8 cellular contexts compared by ENCODE assay signal in genomic region chr2:224937887-224938286, GRCh38.
DNase-seq lines count a peak whose midpoint lies in the region; ATAC-seq and TF ChIP-seq lines count a peak whose summit lies in the region.

No MANE protein-coding gene starts in this region.

- peak overlapping the region; percentile 87 for H3K27ac Mint-ChIP-seq in memory B cell

- H3F3A ChIP-seq in MM.1S (ENCODE audit: insufficient read depth, low read length) = peaks cover 5% of the 10 kb centered on the region; the same call in 1 of the 2 replicates

- H3K27me3 Mint-ChIP-seq in memory B cell = no peaks in the 10 kb centered on the region

- H3K36me3 ChIP-seq in MM.1S (replicated peaks; ENCODE audit: insufficient read depth, low read length) (no peaks in the 10 kb centered on the region), H7 (replicated peaks; ENCODE audit: control insufficient read depth, insufficient read depth, low read length) (no peaks in the 10 kb centered on the region)

- no peaks in the 10 kb centered on the region for H4K20me1 ChIP-seq in MM.1S (ENCODE audit: insufficient read depth, low read length)

- H3K4me1 ChIP-seq in MM.1S (ENCODE audit: low read length) = peaks cover 20% of the 10 kb centered on the region

- peaks cover 65% of the 10 kb centered on the region for H3K4me1 Mint-ChIP-seq in memory B cell

- no peak overlapping the region for H3K9ac ChIP-seq in MM.1S (ENCODE audit: low read length)

- no peak for TF ChIP-seq CTCF in MM.1S (IDR thresholded peaks at IDR 0.05; ENCODE audit: low read length)

- no peaks in the 10 kb centered on the region for H3K9me3 Mint-ChIP-seq in memory B cell

- H3K27ac ChIP-seq in MM.1S (ENCODE audit: low read length) = peak overlapping the region; percentile 24; the same call in 1 of the 2 replicates

- H3K4me3 Mint-ChIP-seq in memory B cell = peak overlapping the region; percentile 55

- H3K79me2 ChIP-seq in MM.1S (ENCODE audit: low read length) = peaks cover 49% of the 10 kb centered on the region

- H3K4me2 ChIP-seq in MM.1S (ENCODE audit: low read depth, low read length) = peak overlapping the region; percentile 11; the same call in 1 of the 2 replicates

- H3K4me3 ChIP-seq in MM.1S (ENCODE audit: low read length) (no peak overlapping the region), H7 (ENCODE audit: insufficient read depth, low read depth, low read length) (no peak overlapping the region)

- no peaks in the 10 kb centered on the region for H3K9me2 ChIP-seq in MM.1S (replicated peaks; ENCODE audit: insufficient read depth, low read length)

- H3K9me3 ChIP-seq in MM.1S (replicated peaks; ENCODE audit: insufficient read depth, low read length) = no peaks in the 10 kb centered on the region

- ATAC-seq in GM18867 (IDR thresholded peaks at IDR 0.05; ENCODE audit: unreplicated experiment) = peak; percentile 84
- peak; percentile 84 for ATAC-seq in GM21737 (IDR thresholded peaks at IDR 0.05; ENCODE audit: unreplicated experiment)
- peak; percentile 90 for ATAC-seq in memory B cell (ENCODE audit: low read depth)

- peaks cover 9% of the 10 kb centered on the region for H3K36me3 Mint-ChIP-seq in memory B cell

- no peak for DNase-seq in MM.1S
- DNase-seq in memory B cell (ENCODE audit: low spot score in 2 of 2) = peak in 1 of 2 donors; percentile 31
- DNase-seq in H7 = no peak
- DNase-seq in NCI-H748 (lab: John Stamatoyannopoulos, UW; ENCODE audit: unreplicated experiment) = no peak
- no peak for DNase-seq in NCI-H524 (lab: John Stamatoyannopoulos, UW)
- DNase-seq in NCI-H526 treated with DMSO at 0.1 percent for 48 hours (lab: John Stamatoyannopoulos, UW) = no peak

- H3K27me3 ChIP-seq in MM.1S (replicated peaks; ENCODE audit: insufficient read depth, low read length) (no peaks in the 10 kb centered on the region), H7 (ENCODE audit: control insufficient read depth, insufficient read depth, low read length) (no peaks in the 10 kb centered on the region)

- H2AFZ ChIP-seq in MM.1S (ENCODE audit: low read length) = no peak overlapping the region
